In genomic region chr4:57078685-57079521, GRCh38 we compare ENCODE assay signal across 9 cellular contexts. TPM values are rescaled to one million over a fixed set of nuclear protein-coding genes. Genes with fewer than 3 reads are reported as not detected.
DNase-seq lines count a peak whose midpoint lies in the region; ATAC-seq and TF ChIP-seq lines count a peak whose summit lies in the region.
"Had no signal": no experiment of that assay in that cellular context is flagged by ENCODE, and none has a peak within 500 bp of the region (broad histone marks: within the 10 kb centered on the region; RNA-seq: fewer than 3 reads in every experiment).

No MANE protein-coding gene starts in this region.

- ATAC-seq in activated CD8-positive, alpha-beta T cell treated with anti-CD3 and anti-CD28 coated beads for 36 hours, result no peak
- ATAC-seq: activated T-helper 17 cell treated with anti-CD3 and anti-CD28 coated beads, Interleukin-2, amount 50 U/mL, for 72 hours had no signal

- TF ChIP-seq CTCF in epithelial cell of proximal tubule (conservative IDR thresholded peaks at IDR 0.05; ENCODE audit: low read depth, low read length) (no peak), neural progenitor cell (IDR thresholded peaks at IDR 0.05) (no peak), A673 (conservative IDR thresholded peaks at IDR 0.05; ENCODE audit: low read depth, low read length) (no peak)
- no peak for TF ChIP-seq CTCF in activated CD8-positive, alpha-beta T cell treated with anti-CD3 and anti-CD28 coated beads for 36 hours (IDR thresholded peaks at IDR 0.05)

- no TSS peak for BruUV-seq in A673 (replicated peaks; lab: Mats Ljungman, UMichigan)

- no peak overlapping the region for H3K27ac ChIP-seq in neural progenitor cell
- no peak overlapping the region for H3K27ac ChIP-seq in A673 (ENCODE audit: low read depth, low read length, poor library complexity, severe bottlenecking)

- H3K27ac Mint-ChIP-seq in neural progenitor cell, result peak overlapping the region; percentile 95
- H3K27ac Mint-ChIP-seq in activated CD8-positive, alpha-beta T cell treated with anti-CD3 and anti-CD28 coated beads for 36 hours, result no peak overlapping the region
- H3K27ac Mint-ChIP-seq: activated T-helper 17 cell treated with anti-CD3 and anti-CD28 coated beads, Interleukin-2, amount 50 U/mL, for 72 hours had no signal

- DNase-seq in DMS79 (lab: John Stamatoyannopoulos, UW) (peak; percentile 82), NCI-H345 (lab: John Stamatoyannopoulos, UW) (peak; percentile 92), epithelial cell of proximal tubule (ENCODE audit: low read depth) (peak; percentile 94), neural progenitor cell (ENCODE audit: low spot score) (peak; percentile 70), hippocampal formation (lab: John Stamatoyannopoulos, UW) (no peak), A673 (ENCODE audit: low spot score) (no peak)
- no peak for DNase-seq in activated CD4-positive, CD25-positive, alpha-beta regulatory T cell (lab: John Stamatoyannopoulos, UW)
- DNase-seq in activated CD8-positive, alpha-beta T cell treated with anti-CD3 and anti-CD28 coated beads for 36 hours, result no peak

- no peaks in the 10 kb centered on the region for H3K79me2 ChIP-seq in neural progenitor cell (ENCODE audit: low read depth)

- H4K20me1 ChIP-seq in neural progenitor cell (ENCODE audit: low read depth), result no peaks in the 10 kb centered on the region

- intact Hi-C loops in activated CD8-positive, alpha-beta T cell treated with anti-CD3 and anti-CD28 coated beads for 36 hours (cut with micrococcal nuclease), result no loop called here
- intact Hi-C loops in A673 (cut with micrococcal nuclease; ENCODE audit: unreplicated experiment), result no loop called here

- peak overlapping the region; percentile 14 for H3K4me3 Mint-ChIP-seq in neural progenitor cell
- H3K4me3 Mint-ChIP-seq in activated CD8-positive, alpha-beta T cell treated with anti-CD3 and anti-CD28 coated beads for 36 hours, result no peak overlapping the region
- H3K4me3 Mint-ChIP-seq: activated T-helper 17 cell treated with anti-CD3 and anti-CD28 coated beads, Interleukin-2, amount 50 U/mL, for 72 hours had no signal

- H3F3A ChIP-seq in neural progenitor cell (ENCODE audit: low read depth), result peaks cover 11% of the 10 kb centered on the region

- H3K4me1 Mint-ChIP-seq in neural progenitor cell, result peaks cover 65% of the 10 kb centered on the region
- no peaks in the 10 kb centered on the region for H3K4me1 Mint-ChIP-seq in activated CD8-positive, alpha-beta T cell treated with anti-CD3 and anti-CD28 coated beads for 36 hours (ENCODE audit: low read depth)
- H3K4me1 Mint-ChIP-seq: activated T-helper 17 cell treated with anti-CD3 and anti-CD28 coated beads, Interleukin-2, amount 50 U/mL, for 72 hours had no signal

- no peaks in the 10 kb centered on the region for H3K9me3 ChIP-seq in neural progenitor cell (ENCODE audit: low read depth)
- no peaks in the 10 kb centered on the region for H3K9me3 ChIP-seq in A673 (ENCODE audit: low read depth, low read length, poor library complexity, severe bottlenecking)

- no peak overlapping the region for H3K9ac ChIP-seq in neural progenitor cell

- peaks cover 11% of the 10 kb centered on the region for H3K27me3 Mint-ChIP-seq in neural progenitor cell (ENCODE audit: insufficient read depth, low read depth)
- H3K27me3 Mint-ChIP-seq in activated CD8-positive, alpha-beta T cell treated with anti-CD3 and anti-CD28 coated beads for 36 hours, result peaks cover 13% of the 10 kb centered on the region

- H3K36me3 ChIP-seq in neural progenitor cell (no peaks in the 10 kb centered on the region), A673 (ENCODE audit: insufficient read depth, low read length, poor library complexity, severe bottlenecking) (no peaks in the 10 kb centered on the region)

- POLR2A ChIA-PET in activated CD8-positive, alpha-beta T cell treated with anti-CD3 and anti-CD28 coated beads for 36 hours (lab: Charles Lee), result no interaction called here
- POLR2A ChIA-PET in A673 (lab: Charles Lee; ENCODE audit: low non-redundant PET), result no interaction called here

- CTCF ChIA-PET in activated CD8-positive, alpha-beta T cell treated with anti-CD3 and anti-CD28 coated beads for 36 hours (lab: Charles Lee), result interaction anchor here (1.2 kb wide), 1 partner anchor 85 kb away, joined by 4 read pairs; no protein-coding TSS in a partner anchor
- CTCF ChIA-PET in A673 (lab: Charles Lee), result no interaction called here

- H3K4me2 ChIP-seq in neural progenitor cell, result peak overlapping the region; percentile 56

- H2AFZ ChIP-seq in neural progenitor cell (replicated peaks), result peak overlapping the region; percentile 22

- H3K4me1 ChIP-seq in neural progenitor cell, result peaks cover 13% of the 10 kb centered on the region
- H3K4me1 ChIP-seq in A673 (ENCODE audit: insufficient read depth, low read length, poor library complexity, severe bottlenecking), result no peaks in the 10 kb centered on the region

- H3K9me3 Mint-ChIP-seq in neural progenitor cell, result peaks cover 5% of the 10 kb centered on the region
- H3K9me3 Mint-ChIP-seq in activated CD8-positive, alpha-beta T cell treated with anti-CD3 and anti-CD28 coated beads for 36 hours, result no peaks in the 10 kb centered on the region
- H3K9me3 Mint-ChIP-seq: activated T-helper 17 cell treated with anti-CD3 and anti-CD28 coated beads, Interleukin-2, amount 50 U/mL, for 72 hours had no signal

- no peaks in the 10 kb centered on the region for H3K27me3 ChIP-seq in neural progenitor cell
- no peaks in the 10 kb centered on the region for H3K27me3 ChIP-seq in A673 (replicated peaks; ENCODE audit: insufficient read depth, low read depth, low read length, poor library complexity)

- peak overlapping the region; percentile 40 for H3K4me3 ChIP-seq in epithelial cell of proximal tubule (ENCODE audit: low read depth, low read length)
- H3K4me3 ChIP-seq in neural progenitor cell, result peak overlapping the region; percentile 2
- no peak overlapping the region for H3K4me3 ChIP-seq in A673 (ENCODE audit: low read depth, low read length, poor library complexity, severe bottlenecking)

- H3K36me3 Mint-ChIP-seq in neural progenitor cell, result no peaks in the 10 kb centered on the region
- H3K36me3 Mint-ChIP-seq in activated CD8-positive, alpha-beta T cell treated with anti-CD3 and anti-CD28 coated beads for 36 hours (ENCODE audit: low read depth), result no peaks in the 10 kb centered on the region

RNA-seq across cellular contexts. Expression of gene IGFBP7, which starts 31.3 kb away (rescaled TPM):
- total RNA-seq in epithelial cell of proximal tubule (609 and 1,471 TPM in 2 replicates), neural progenitor cell (ENCODE audit: low replicate concordance) (0.86 and 1.5 TPM in 2 replicates), A673 (2021) (not detected in 2 replicates)
- not detected for total RNA-seq in activated CD8-positive, alpha-beta T cell treated with anti-CD3 and anti-CD28 coated beads for 36 hours
- total RNA-seq: activated T-helper 17 cell treated with anti-CD3 and anti-CD28 coated beads, Interleukin-2, amount 50 U/mL, for 72 hours had no signal

Comparison
In these comparisons a context has a peak if more than half of its experiments do, and no peak if none do; other contexts are left out.
1. DNase-seq: peak in DMS79 (single experiment), NCI-H345 (single experiment), epithelial cell of proximal tubule (single experiment) and neural progenitor cell (single experiment); none in activated CD4-positive, CD25-positive, alpha-beta regulatory T cell (0 of 4), activated CD8-positive, alpha-beta T cell treated with anti-CD3 and anti-CD28 coated beads for 36 hours (single experiment), hippocampal formation (0 of 2) and A673 (single experiment).
2. RNA of gene IGFBP7, which starts 31.3 kb away (total RNA-seq): 609 to 1,471 TPM in epithelial cell of proximal tubule; 0.86 to 1.5 TPM in neural progenitor cell, not detected in A673 and not detected in activated CD8-positive, alpha-beta T cell treated with anti-CD3 and anti-CD28 coated beads for 36 hours; every median in the first group is over 100 times any median in the second.